Comparison of ENCODE assay signal across 8 cellular contexts in genomic region chr19:58538257-58539168, GRCh38. TPM values are rescaled to one million over a fixed set of nuclear protein-coding genes. Genes with fewer than 3 reads are reported as not detected.
DNase-seq lines count a peak whose midpoint lies in the region; ATAC-seq, FAIRE-seq and TF ChIP-seq lines count a peak whose summit lies in the region.

No MANE protein-coding gene starts in this region.

- H3K27ac Mint-ChIP-seq in CD4-positive, alpha-beta memory T cell, result peak overlapping the region in 5 of 7 donors; percentile 47 to 91 (median 72)
- H3K27ac Mint-ChIP-seq in astrocyte (ENCODE audit: unreplicated experiment), result no peak overlapping the region

- no peaks in the 10 kb centered on the region for H3K27me3 ChIP-seq in CD4-positive, alpha-beta memory T cell (ENCODE audit: insufficient read depth, low read length)
- H3K27me3 ChIP-seq in astrocyte (ENCODE audit: insufficient read depth, low read length) (peaks cover 14% of the 10 kb centered on the region), suprapubic skin (peaks cover 27% of the 10 kb centered on the region)

- no peak overlapping the region for H3K9ac ChIP-seq in astrocyte (ENCODE audit: low read length)

- H3K4me2 ChIP-seq in astrocyte (ENCODE audit: low read length), result peak overlapping the region; percentile 77

- DNase-seq in CD4-positive, alpha-beta memory T cell, result peak in 2 of 5 donors; percentile 33 to 36
- peak; percentile 76 for DNase-seq in NCI-H2171 (lab: John Stamatoyannopoulos, UW)
- DNase-seq in astrocyte (ENCODE audit: low read depth), result no peak
- no peak for DNase-seq in left lobe of liver (ENCODE audit: low spot score)
- DNase-seq in suprapubic skin (ENCODE audit: low spot score in 2 of 2), result peak in 1 of 2 donors; percentile 68
- DNase-seq in NCI-H446 treated with DMSO at 0.1 percent for 48 hours (lab: John Stamatoyannopoulos, UW), result no peak
- no peak for DNase-seq in KBM-7

- no peaks in the 10 kb centered on the region for H3K79me2 ChIP-seq in astrocyte (ENCODE audit: insufficient read depth, low read length)

- peak overlapping the region in 1 of 2 donors; percentile 37 for H3K4me3 ChIP-seq in CD4-positive, alpha-beta memory T cell (ENCODE audit: low read length in 2 of 2)
- H3K4me3 ChIP-seq in astrocyte (ENCODE audit: insufficient read depth, low read depth, low read length) (peak overlapping the region; percentile 28), suprapubic skin (peak overlapping the region; percentile 51)

- TF ChIP-seq EP300 in suprapubic skin (IDR thresholded peaks at IDR 0.05), result no peak

- H3K36me3 ChIP-seq in CD4-positive, alpha-beta memory T cell (ENCODE audit: insufficient read depth, low read length), result no peaks in the 10 kb centered on the region
- H3K36me3 ChIP-seq in astrocyte (ENCODE audit: insufficient read depth, low read length) (no peaks in the 10 kb centered on the region), suprapubic skin (no peaks in the 10 kb centered on the region)

- TF ChIP-seq CTCF in astrocyte (IDR thresholded peaks at IDR 0.05; ENCODE audit: insufficient read depth, low read depth, low read length), result no peak
- no peak for TF ChIP-seq CTCF in suprapubic skin (IDR thresholded peaks at IDR 0.05)

- H3K9me3 ChIP-seq in CD4-positive, alpha-beta memory T cell (ENCODE audit: control insufficient read depth in 1 of 2, low read length in 2 of 2), result no peaks in the 10 kb centered on the region
- H3K9me3 ChIP-seq in astrocyte (ENCODE audit: insufficient read depth, low read depth, low read length) (no peaks in the 10 kb centered on the region), suprapubic skin (no peaks in the 10 kb centered on the region)

- no peak for FAIRE-seq in astrocyte (lab: Jason Lieb, UNC)

- H2AFZ ChIP-seq in astrocyte (ENCODE audit: low read depth, low read length), result peak overlapping the region; percentile 73

- WGBS in suprapubic skin, result 3% methylated on average over 32 of the region's 55 CpGs

- H3K27me3 Mint-ChIP-seq in CD4-positive, alpha-beta memory T cell, result peaks cover 0 to 10% of the 10 kb centered on the region in 2 donors
- H3K27me3 Mint-ChIP-seq in astrocyte (ENCODE audit: low read depth, unreplicated experiment), result peaks cover 19% of the 10 kb centered on the region

- CTCF ChIA-PET in CD4-positive, alpha-beta memory T cell (lab: Charles Lee; ENCODE audit: partially characterized antibody), result interaction anchor here (0.8 kb wide), 1 partner anchor 19 kb away, joined by 3 read pairs; the partner anchor contains the start of gene ZBTB45

- no peaks in the 10 kb centered on the region for H3K36me3 Mint-ChIP-seq in CD4-positive, alpha-beta memory T cell
- no peaks in the 10 kb centered on the region for H3K36me3 Mint-ChIP-seq in astrocyte (ENCODE audit: low read depth, unreplicated experiment)

- H4K20me1 ChIP-seq in astrocyte (ENCODE audit: insufficient read depth, low read length), result no peaks in the 10 kb centered on the region

- no peak overlapping the region for H3K27ac ChIP-seq in CD4-positive, alpha-beta memory T cell (ENCODE audit: low read depth, low read length)
- H3K27ac ChIP-seq in astrocyte (ENCODE audit: low read depth, low read length) (no peak overlapping the region), suprapubic skin (no peak overlapping the region)

- H3K4me3 Mint-ChIP-seq in CD4-positive, alpha-beta memory T cell, result peak overlapping the region; percentile 41 to 79 (median 66)
- peak overlapping the region; percentile 67 for H3K4me3 Mint-ChIP-seq in astrocyte (ENCODE audit: unreplicated experiment)

- peaks cover 15% of the 10 kb centered on the region for H3K4me1 ChIP-seq in CD4-positive, alpha-beta memory T cell (ENCODE audit: insufficient read depth, low read length)
- H3K4me1 ChIP-seq in astrocyte (ENCODE audit: insufficient read depth, low read length), result peaks cover 1% of the 10 kb centered on the region
- peaks cover 20% of the 10 kb centered on the region for H3K4me1 ChIP-seq in suprapubic skin

- no peak for TF ChIP-seq POLR2A in suprapubic skin (IDR thresholded peaks at IDR 0.05)

- POLR2A ChIA-PET in CD4-positive, alpha-beta memory T cell (lab: Charles Lee; ENCODE audit: partially characterized antibody), result interaction anchor here (0.9 to 1.4 kb wide), 4 partner anchors 16 to 37 kb away, joined by 3 to 16 read pairs (median 3); partner anchors contain the start of genes CHMP2A and ZBTB45

- H3K9me3 Mint-ChIP-seq in CD4-positive, alpha-beta memory T cell, result no peaks in the 10 kb centered on the region
- H3K9me3 Mint-ChIP-seq in astrocyte (ENCODE audit: unreplicated experiment), result no peaks in the 10 kb centered on the region

- in situ Hi-C loops in KBM-7 (cut with MboI; ENCODE audit: low pct_unique_long_range_greater_than_20kb, low sequenced_read_pairs), result no loop called here

- ATAC-seq in left lobe of liver (peak; percentile 77), GM18873 (IDR thresholded peaks at IDR 0.05; ENCODE audit: low FRiP score, unreplicated experiment) (no peak)

- intact Hi-C loops in CD4-positive, alpha-beta memory T cell (cut with micrococcal nuclease), result no loop called here

- peaks cover 3 to 11% (median 5%) of the 10 kb centered on the region in 4 donors for H3K4me1 Mint-ChIP-seq in CD4-positive, alpha-beta memory T cell
- H3K4me1 Mint-ChIP-seq in astrocyte (ENCODE audit: low read depth, unreplicated experiment), result no peaks in the 10 kb centered on the region

RNA-seq across cellular contexts. Expression of gene TRIM28, which starts 5.4 kb away (rescaled TPM):
- 100 to 1,000 TPM; 342 to 348 TPM for total RNA-seq in CD4-positive, alpha-beta memory T cell
- 10 to 100 TPM; 19.4 to 70.9 TPM for polyA plus RNA-seq in CD4-positive, alpha-beta memory T cell
- 339 and 351 TPM in 2 replicates for total RNA-seq in astrocyte
- total RNA-seq in left lobe of liver, result 84.0 TPM
- total RNA-seq in suprapubic skin, result 100 to 1,000 TPM; 334 to 395 (median 360) TPM

RNA-seq across cellular contexts. Expression of gene CHMP2A, which starts 16.4 kb away (rescaled TPM):
- total RNA-seq in CD4-positive, alpha-beta memory T cell, result 10 to 100 TPM; 81.1 to 88.4 TPM
- polyA plus RNA-seq in CD4-positive, alpha-beta memory T cell, result 100 to 1,000 TPM; 200 to 238 TPM
- 71.3 and 80.0 TPM in 2 replicates for total RNA-seq in astrocyte
- 73.4 TPM for total RNA-seq in left lobe of liver
- 100 to 1,000 TPM in 3 of 4 donors, 10 to 100 TPM in 1; 96.1 to 120 (median 103) TPM for total RNA-seq in suprapubic skin

RNA-seq across cellular contexts. Expression of gene ZBTB45, which starts 18.9 kb away (rescaled TPM):
- total RNA-seq in CD4-positive, alpha-beta memory T cell, result 10 to 100 TPM; 19.8 TPM
- 1 to 10 TPM; 1.9 to 6.2 TPM for polyA plus RNA-seq in CD4-positive, alpha-beta memory T cell
- 16.2 and 16.3 TPM in 2 replicates for total RNA-seq in astrocyte
- 5.0 TPM for total RNA-seq in left lobe of liver
- total RNA-seq in suprapubic skin, result 10 to 100 TPM in 3 of 4 donors, 1 to 10 TPM in 1; 6.7 to 20.7 (median 15.8) TPM

RNA-seq across cellular contexts. Expression of gene UBE2M, which starts 19.9 kb away (rescaled TPM):
- total RNA-seq in CD4-positive, alpha-beta memory T cell, result 10 to 100 TPM; 55.1 to 58.3 TPM
- polyA plus RNA-seq in CD4-positive, alpha-beta memory T cell, result 10 to 100 TPM; 12.4 to 23.8 TPM
- 106 and 113 TPM in 2 replicates for total RNA-seq in astrocyte
- total RNA-seq in left lobe of liver, result 20.5 TPM
- total RNA-seq in suprapubic skin, result 10 to 100 TPM; 16.4 to 31.5 (median 21.7) TPM

RNA-seq across cellular contexts. Expression of gene SLC27A5, which starts 26.7 kb away (rescaled TPM):
- total RNA-seq in CD4-positive, alpha-beta memory T cell, result 10 to 100 TPM; 10.5 to 12.2 TPM
- polyA plus RNA-seq in CD4-positive, alpha-beta memory T cell, result 10 to 100 TPM; 16.1 to 23.6 TPM
- total RNA-seq in astrocyte (6.8 TPM in 2 replicates), left lobe of liver (736 TPM), suprapubic skin (10 to 100 TPM in 2 of 4 donors, 1 to 10 TPM in 2; 2.1 to 19.1 (median 10.7) TPM)
